Comparison of ENCODE assay signal across 11 cellular contexts in the genomic region with DNA sequence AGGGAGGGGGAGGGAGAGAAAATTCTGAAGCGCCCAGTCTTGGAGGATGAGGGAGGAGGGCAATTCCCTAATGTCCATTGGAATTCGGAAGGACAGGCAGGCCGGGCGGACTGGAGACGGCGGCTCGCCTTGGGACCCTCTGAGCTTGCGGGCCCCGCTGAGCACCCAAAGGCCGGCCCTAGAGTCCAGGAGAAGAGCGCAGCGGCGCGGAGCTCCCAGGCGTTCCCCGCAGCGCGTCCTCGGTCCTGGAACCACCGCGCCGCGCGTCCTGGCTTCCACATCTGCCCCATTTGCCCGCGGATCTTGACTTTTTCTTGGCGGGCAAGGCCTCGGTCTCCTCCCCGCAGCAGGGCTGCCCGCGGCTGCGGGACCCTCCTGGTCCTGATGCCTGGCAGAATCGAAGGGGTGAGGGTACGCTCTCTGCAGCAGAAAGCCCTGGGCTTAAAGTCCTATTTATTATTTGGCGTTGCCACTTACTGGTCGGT. TPM values are rescaled to one million over a fixed set of nuclear protein-coding genes. Genes with fewer than 3 reads are reported as not detected.
DNase-seq lines count a peak whose midpoint lies in the region; ATAC-seq and TF ChIP-seq lines count a peak whose summit lies in the region.
"Had no signal": no experiment of that assay in that cellular context is flagged by ENCODE, and none has a peak within 500 bp of the region (broad histone marks: within the 10 kb centered on the region; RNA-seq: fewer than 3 reads in every experiment).

No MANE protein-coding gene starts in this region.

- H3K27me3 Mint-ChIP-seq in MCF 10A (ENCODE audit: insufficient read depth, unreplicated experiment) = no peaks in the 10 kb centered on the region
- peaks cover 45 to 55% (median 49%) of the 10 kb centered on the region in 5 donors for H3K27me3 Mint-ChIP-seq in naive thymus-derived CD4-positive, alpha-beta T cell

- no peak for DNase-seq in HFF-Myc (ENCODE audit: extremely low read depth, low read depth)
- no peak for DNase-seq in MCF 10A (ENCODE audit: unreplicated experiment)
- DNase-seq in left lobe of liver (ENCODE audit: low spot score) = peak; percentile 49
- DNase-seq in smooth muscle cell (lab: John Stamatoyannopoulos, UW; ENCODE audit: unreplicated experiment) = no peak
- DNase-seq in substantia nigra (lab: John Stamatoyannopoulos, UW) = no peak
- DNase-seq in SHP77 treated with DMSO at 0.1 percent for 48 hours (lab: John Stamatoyannopoulos, UW) = no peak
- no peak for DNase-seq in naive thymus-derived CD4-positive, alpha-beta T cell
- DNase-seq: activated CD8-positive, alpha-beta memory T cell treated with anti-CD3 and anti-CD28 coated beads, Interleukin-2, amount 50 U/mL, for 4 hours had no signal

- H3K9me3 ChIP-seq in smooth muscle cell (replicated peaks; ENCODE audit: low read depth) = no peaks in the 10 kb centered on the region
- peaks cover 0 to 2% (median 0%) of the 10 kb centered on the region in 3 experiments for H3K9me3 ChIP-seq in naive thymus-derived CD4-positive, alpha-beta T cell (ENCODE audit: control insufficient read depth in 2 of 3, low read length in 3 of 3)

- ATAC-seq in left lobe of liver (peak; percentile 30), HG03135 (IDR thresholded peaks at IDR 0.05; ENCODE audit: unreplicated experiment) (no peak)
- no peak for ATAC-seq in naive thymus-derived CD4-positive, alpha-beta T cell

- H3K9ac ChIP-seq in smooth muscle cell (ENCODE audit: low read depth) = no peak overlapping the region
- H3K9ac ChIP-seq: KMS-11 had no signal

- no peak overlapping the region for H3K27ac ChIP-seq in smooth muscle cell (ENCODE audit: low read depth)
- no peak overlapping the region for H3K27ac ChIP-seq in substantia nigra (ENCODE audit: low read depth, low read length, poor library complexity, severe bottlenecking)
- H3K27ac ChIP-seq in naive thymus-derived CD4-positive, alpha-beta T cell (ENCODE audit: low read depth, low read length) = no peak overlapping the region
- H3K27ac ChIP-seq: KMS-11 had no signal

- peaks cover 13% of the 10 kb centered on the region for H3K4me1 ChIP-seq in smooth muscle cell (ENCODE audit: low read depth)
- H3K4me1 ChIP-seq in naive thymus-derived CD4-positive, alpha-beta T cell (ENCODE audit: control insufficient read depth in 2 of 2, insufficient read depth in 2 of 2, low read length in 2 of 2) = no peaks in the 10 kb centered on the region

- H3K9me3 Mint-ChIP-seq in MCF 10A (ENCODE audit: unreplicated experiment) = no peaks in the 10 kb centered on the region
- H3K9me3 Mint-ChIP-seq in naive thymus-derived CD4-positive, alpha-beta T cell = peaks cover 0 to 16% (median 6%) of the 10 kb centered on the region in 11 donors

- no peak overlapping the region for H3K27ac Mint-ChIP-seq in MCF 10A (ENCODE audit: low read depth, unreplicated experiment)
- no peak overlapping the region for H3K27ac Mint-ChIP-seq in naive thymus-derived CD4-positive, alpha-beta T cell

- H3K36me3 ChIP-seq in smooth muscle cell (ENCODE audit: low read depth) = no peaks in the 10 kb centered on the region
- H3K36me3 ChIP-seq in naive thymus-derived CD4-positive, alpha-beta T cell (ENCODE audit: control insufficient read depth in 2 of 3, insufficient read depth in 3 of 3, low read length in 3 of 3) = no peaks in the 10 kb centered on the region

- peaks cover 10% of the 10 kb centered on the region for H3F3A ChIP-seq in smooth muscle cell (ENCODE audit: low read depth)

- H3K4me3 Mint-ChIP-seq in MCF 10A (ENCODE audit: unreplicated experiment) = peak overlapping the region; percentile 75
- H3K4me3 Mint-ChIP-seq in naive thymus-derived CD4-positive, alpha-beta T cell = peak overlapping the region in 1 of 10 donors; percentile 8

- no peaks in the 10 kb centered on the region for H4K20me1 ChIP-seq in smooth muscle cell (ENCODE audit: low read depth)

- H3K4me2 ChIP-seq in smooth muscle cell = peak overlapping the region; percentile 97
- H3K4me2 ChIP-seq: KMS-11 had no signal

- TF ChIP-seq CTCF in HFF-Myc (IDR thresholded peaks at IDR 0.05; ENCODE audit: low read depth, low read length, missing control alignments) (no peak), MCF 10A (IDR thresholded peaks at IDR 0.05; ENCODE audit: unreplicated experiment) (no peak), smooth muscle cell (IDR thresholded peaks at IDR 0.05; ENCODE audit: borderline replicate concordance, insufficient read depth, poor library complexity, severe bottlenecking) (no peak)

- POLR2A ChIA-PET in MCF 10A (lab: Yijun Ruan, JAX) = interaction anchor here (0.7 to 0.9 kb wide), 2 partner anchors 229 to 332 kb away, joined by 3 read pairs; no protein-coding TSS in a partner anchor
- POLR2A ChIA-PET in naive thymus-derived CD4-positive, alpha-beta T cell (lab: Charles Lee) = no interaction called here

- CTCF ChIA-PET in MCF 10A (lab: Yijun Ruan, JAX) = interaction anchor here (0.7 to 2.2 kb wide), 2 partner anchors 73 to 86 kb away, joined by 3 to 6 read pairs; a partner anchor contains a TSS
- CTCF ChIA-PET in naive thymus-derived CD4-positive, alpha-beta T cell (lab: Charles Lee) = no interaction called here

- intact Hi-C loops in MCF 10A (cut with micrococcal nuclease) = no loop called here
- intact Hi-C loops in naive thymus-derived CD4-positive, alpha-beta T cell (cut with micrococcal nuclease) = no loop called here

- peaks cover 14% of the 10 kb centered on the region for H3K79me2 ChIP-seq in smooth muscle cell (ENCODE audit: low read depth)

- 2% methylated on average over 27 of the region's 36 CpGs for WGBS in smooth muscle cell (ENCODE audit: low lambda C conversion rate)

- no peaks in the 10 kb centered on the region for H3K27me3 ChIP-seq in smooth muscle cell (ENCODE audit: low read depth)
- peaks cover 0 to 5% of the 10 kb centered on the region in 2 donors for H3K27me3 ChIP-seq in naive thymus-derived CD4-positive, alpha-beta T cell (ENCODE audit: control insufficient read depth in 2 of 2, insufficient read depth in 2 of 2, low read length in 2 of 2)

- H3K4me3 ChIP-seq in HFF-Myc (replicated peaks; ENCODE audit: low read depth, low read length) = peak overlapping the region; percentile 69
- peak overlapping the region; percentile 74 for H3K4me3 ChIP-seq in smooth muscle cell
- no peak overlapping the region for H3K4me3 ChIP-seq in naive thymus-derived CD4-positive, alpha-beta T cell (ENCODE audit: low read length)

- peaks cover 32% of the 10 kb centered on the region for H3K4me1 Mint-ChIP-seq in MCF 10A (ENCODE audit: insufficient read depth, unreplicated experiment)
- peaks cover 0 to 3% (median 0%) of the 10 kb centered on the region in 7 donors for H3K4me1 Mint-ChIP-seq in naive thymus-derived CD4-positive, alpha-beta T cell

- H3K36me3 Mint-ChIP-seq in MCF 10A (ENCODE audit: insufficient read depth, unreplicated experiment) = no peaks in the 10 kb centered on the region
- H3K36me3 Mint-ChIP-seq in naive thymus-derived CD4-positive, alpha-beta T cell = peaks cover 0 to 8% (median 0%) of the 10 kb centered on the region in 5 donors

- BruUV-seq in MCF 10A (replicated peaks; lab: Mats Ljungman, UMichigan) = no TSS peak

- H2AFZ ChIP-seq in smooth muscle cell (ENCODE audit: low read depth) = peak overlapping the region; percentile 61

RNA-seq across cellular contexts. Expression of a gene that starts 0.7 kb away (rescaled TPM):
- total RNA-seq in MCF 10A (2022) (27.1 and 28.5 TPM in 2 replicates), left lobe of liver (55.0 TPM), smooth muscle cell (15.7 and 36.4 TPM in 2 replicates)
- 32.8 and 40.1 TPM in 2 replicates for polyA plus RNA-seq in smooth muscle cell
- not detected for total RNA-seq in naive thymus-derived CD4-positive, alpha-beta T cell
- polyA plus RNA-seq in naive thymus-derived CD4-positive, alpha-beta T cell = not detected
- total RNA-seq: OCI-LY7 had no signal

Comparison
In these comparisons a context has a peak if more than half of its experiments do, and no peak if none do; other contexts are left out.
1. RNA of a gene that starts 0.7 kb away (total RNA-seq): 55.0 TPM in left lobe of liver (single experiment), 15.7 to 36.4 TPM in smooth muscle cell and 27.1 to 28.5 TPM in MCF 10A; not detected in naive thymus-derived CD4-positive, alpha-beta T cell; every median in the first group is over 10 times any median in the second.